Comparison of ENCODE assay signal across 24 cellular contexts in the genomic region with DNA sequence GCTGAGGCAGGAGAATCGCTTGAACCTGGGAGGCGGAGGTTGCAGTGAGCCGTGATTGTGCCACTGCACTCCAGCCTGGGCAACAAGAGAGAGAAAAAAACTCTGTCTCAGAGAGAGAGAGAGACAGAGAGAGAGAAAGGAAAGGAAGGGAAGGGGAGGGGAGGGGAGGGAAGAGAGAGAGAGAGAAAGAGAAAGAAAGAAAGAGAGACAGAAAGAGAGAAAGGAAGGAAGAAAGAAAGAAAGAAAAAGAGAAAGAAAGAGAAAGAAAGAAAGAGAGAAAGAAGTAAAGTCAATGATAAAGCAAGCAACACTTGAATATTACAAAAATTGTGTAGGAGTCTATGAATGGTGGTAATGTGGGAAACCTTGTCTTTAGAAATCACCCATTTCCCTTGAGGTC.
"Had no signal": no experiment of that assay in that cellular context is flagged by ENCODE, and none has a peak within 500 bp of the region (broad histone marks: within the 10 kb centered on the region; RNA-seq: fewer than 3 reads in every experiment).

No MANE protein-coding gene starts in this region.

- ATAC-seq: effector memory CD8-positive, alpha-beta T cell; esophagus mucosa; gastrocnemius medialis; heart right ventricle; left cardiac atrium; left lung; left ventricle myocardium superior; lower lobe of right lung; naive thymus-derived CD4-positive, alpha-beta T cell had no signal

- H3K9me3 Mint-ChIP-seq: dendritic cell treated with granulocyte-macrophage colony-stimulating factor and Interleukin-4, amounts not matched to agents 40 ng/mL and 50 ng/mL, for 4 days had no signal

- H3K4me1 Mint-ChIP-seq: naive thymus-derived CD4-positive, alpha-beta T cell had no signal

- H3K9me3 ChIP-seq: colonic mucosa, left lung, lower lobe of right lung had no signal

- H3K36me3 ChIP-seq: colonic mucosa, esophagus squamous epithelium, gastrocnemius medialis, heart right ventricle, left lung, lower lobe of right lung had no signal

- H3K4me1 ChIP-seq: colonic mucosa, gastrocnemius medialis, heart right ventricle, left lung, lower lobe of right lung had no signal

- H3K27me3 Mint-ChIP-seq: effector memory CD8-positive, alpha-beta T cell had no signal

- H3K4me3 Mint-ChIP-seq: dendritic cell treated with granulocyte-macrophage colony-stimulating factor and Interleukin-4, amounts not matched to agents 40 ng/mL and 50 ng/mL, for 4 days; effector memory CD8-positive, alpha-beta T cell; endodermal cell; naive thymus-derived CD4-positive, alpha-beta T cell had no signal

- H3K27ac ChIP-seq: colonic mucosa, epithelial cell of prostate, esophagus squamous epithelium, gastrocnemius medialis, heart right ventricle, left lung, lower lobe of right lung had no signal

- H3K4me3 ChIP-seq: colonic mucosa, esophagus squamous epithelium, gastrocnemius medialis, heart right ventricle, left lung, lower lobe of right lung had no signal

- DNase-seq: colonic mucosa; cortex of kidney; effector CD8-positive, alpha-beta T cell; effector memory CD8-positive, alpha-beta T cell; endodermal cell; erythroblast; esophagus squamous epithelium; foreskin fibroblast; foreskin melanocyte; gastrocnemius medialis; glutamatergic neuron; head of caudate nucleus; heart right ventricle; hippocampal formation; left cardiac atrium; left lung; left ventricle myocardium superior; lower lobe of right lung; mesenchymal stem cell; midbrain; naive thymus-derived CD4-positive, alpha-beta T cell had no signal

- H3K27ac Mint-ChIP-seq: dendritic cell treated with granulocyte-macrophage colony-stimulating factor and Interleukin-4, amounts not matched to agents 40 ng/mL and 50 ng/mL, for 4 days; effector memory CD8-positive, alpha-beta T cell; endodermal cell; naive thymus-derived CD4-positive, alpha-beta T cell had no signal

- H3K27me3 ChIP-seq: colonic mucosa had no signal
